In the genomic region with DNA sequence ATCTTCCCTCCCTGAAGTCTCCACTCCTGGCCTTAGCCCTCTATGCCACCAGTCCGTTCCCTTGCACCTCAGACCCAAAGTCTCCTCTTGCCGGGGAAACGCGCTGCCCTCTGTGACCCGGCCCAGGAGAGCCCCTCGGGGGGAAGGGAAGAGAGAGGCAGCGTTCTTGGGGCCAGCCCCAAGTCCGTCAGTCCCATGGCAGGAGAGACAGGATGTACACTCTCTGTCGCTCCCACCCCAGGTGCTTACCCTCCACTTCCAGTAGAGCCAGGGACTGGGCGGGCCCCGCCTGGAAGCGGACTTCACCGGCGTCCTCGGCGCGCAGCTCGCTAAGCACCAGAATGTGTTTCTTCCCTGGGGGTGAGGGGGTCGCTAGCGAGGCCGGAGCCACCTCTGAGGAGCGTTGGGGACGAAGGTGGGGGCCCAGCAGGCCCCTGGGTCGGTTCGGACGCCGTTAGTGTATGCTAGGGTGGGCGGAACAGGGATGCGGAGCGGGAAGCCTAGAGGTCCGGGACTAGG, we compare ENCODE assay signal across 1 cellular context.
TF ChIP-seq lines count a peak whose summit lies in the region.

No MANE protein-coding gene starts in this region.

TF ChIP-seq in HepG2, 621 proteins besides CTCF, POLR2A, EP300 and RAD21 (continued from another document and continues in another):
- TF ChIP-seq STAT6 (CRISPR knock-in tag; IDR thresholded peaks at IDR 0.05; ENCODE audit: borderline replicate concordance): no peak
- TF ChIP-seq ZNF549 (CRISPR knock-in tag; IDR thresholded peaks at IDR 0.05): no peak
- TF ChIP-seq EZH2 (conservative IDR thresholded peaks at IDR 0.05; ENCODE audit: low read depth, low read length): no peak
- TF ChIP-seq TFDP1 (CRISPR knock-in tag; IDR thresholded peaks at IDR 0.05; ENCODE audit: borderline replicate concordance): no peak
- TF ChIP-seq PHF8 (CRISPR knock-in tag; IDR thresholded peaks at IDR 0.05): peak; percentile 11; the same call in 1 of the 2 replicates
- TF ChIP-seq ZNF20 (CRISPR knock-in tag; IDR thresholded peaks at IDR 0.05): peak; percentile 58; the same call in 1 of the 2 replicates
- TF ChIP-seq, protein P1, sequence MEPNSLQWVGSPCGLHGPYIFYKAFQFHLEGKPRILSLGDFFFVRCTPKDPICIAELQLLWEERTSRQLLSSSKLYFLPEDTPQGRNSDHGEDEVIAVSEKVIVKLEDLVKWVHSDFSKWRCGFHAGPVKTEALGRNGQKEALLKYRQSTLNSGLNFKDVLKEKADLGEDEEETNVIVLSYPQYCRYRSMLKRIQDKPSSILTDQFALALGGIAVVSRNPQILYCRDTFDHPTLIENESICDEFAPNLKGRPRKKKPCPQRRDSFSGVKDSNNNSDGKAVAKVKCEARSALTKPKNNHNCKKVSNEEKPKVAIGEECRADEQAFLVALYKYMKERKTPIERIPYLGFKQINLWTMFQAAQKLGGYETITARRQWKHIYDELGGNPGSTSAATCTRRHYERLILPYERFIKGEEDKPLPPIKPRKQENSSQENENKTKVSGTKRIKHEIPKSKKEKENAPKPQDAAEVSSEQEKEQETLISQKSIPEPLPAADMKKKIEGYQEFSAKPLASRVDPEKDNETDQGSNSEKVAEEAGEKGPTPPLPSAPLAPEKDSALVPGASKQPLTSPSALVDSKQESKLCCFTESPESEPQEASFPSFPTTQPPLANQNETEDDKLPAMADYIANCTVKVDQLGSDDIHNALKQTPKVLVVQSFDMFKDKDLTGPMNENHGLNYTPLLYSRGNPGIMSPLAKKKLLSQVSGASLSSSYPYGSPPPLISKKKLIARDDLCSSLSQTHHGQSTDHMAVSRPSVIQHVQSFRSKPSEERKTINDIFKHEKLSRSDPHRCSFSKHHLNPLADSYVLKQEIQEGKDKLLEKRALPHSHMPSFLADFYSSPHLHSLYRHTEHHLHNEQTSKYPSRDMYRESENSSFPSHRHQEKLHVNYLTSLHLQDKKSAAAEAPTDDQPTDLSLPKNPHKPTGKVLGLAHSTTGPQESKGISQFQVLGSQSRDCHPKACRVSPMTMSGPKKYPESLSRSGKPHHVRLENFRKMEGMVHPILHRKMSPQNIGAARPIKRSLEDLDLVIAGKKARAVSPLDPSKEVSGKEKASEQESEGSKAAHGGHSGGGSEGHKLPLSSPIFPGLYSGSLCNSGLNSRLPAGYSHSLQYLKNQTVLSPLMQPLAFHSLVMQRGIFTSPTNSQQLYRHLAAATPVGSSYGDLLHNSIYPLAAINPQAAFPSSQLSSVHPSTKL (CRISPR knock-in tag; IDR thresholded peaks at IDR 0.05): 0 out of 2 replicates have a peak, but pooled peaks have one; percentile 3
- TF ChIP-seq EHMT2 (IDR thresholded peaks at IDR 0.05; ENCODE audit: borderline replicate concordance, low read depth, low read length): no peak
- TF ChIP-seq RARG (CRISPR knock-in tag; IDR thresholded peaks at IDR 0.05; ENCODE audit: low read depth): no peak
- TF ChIP-seq PAXIP1 (CRISPR knock-in tag; conservative IDR thresholded peaks at IDR 0.05): 0 out of 2 replicates have a peak, but pooled peaks have one; percentile 8
- TF ChIP-seq HNF4A (CRISPR knock-in tag; IDR thresholded peaks at IDR 0.05): no peak
- TF ChIP-seq NFATC3 (CRISPR knock-in tag; IDR thresholded peaks at IDR 0.05): peak; percentile 86; the same call in 1 of the 2 replicates
- no peak for TF ChIP-seq ZNF10 (CRISPR knock-in tag; IDR thresholded peaks at IDR 0.05; ENCODE audit: borderline replicate concordance, low read depth)
- TF ChIP-seq ZNF143 (CRISPR knock-in tag; IDR thresholded peaks at IDR 0.05): no peak; the same call in 1 of the 2 replicates
- TF ChIP-seq ZNF142 (CRISPR knock-in tag; IDR thresholded peaks at IDR 0.05): 0 out of 2 replicates have a peak, but pooled peaks have one; percentile 60
- TF ChIP-seq ZBTB7B (CRISPR knock-in tag; IDR thresholded peaks at IDR 0.05): 0 out of 2 replicates have a peak, but pooled peaks have one; percentile 7
- TF ChIP-seq ZFY (CRISPR knock-in tag; IDR thresholded peaks at IDR 0.05): 0 out of 2 replicates have a peak, but pooled peaks have one; percentile 1
- 0 out of 2 replicates have a peak, but pooled peaks have one; percentile 66 for TF ChIP-seq ZC3H13 (CRISPR knock-in tag; IDR thresholded peaks at IDR 0.05)
- TF ChIP-seq NFKB2 (CRISPR knock-in tag; IDR thresholded peaks at IDR 0.05; ENCODE audit: borderline replicate concordance): no peak
- peak; percentile 19; the same call in 1 of the 2 replicates for TF ChIP-seq ESRRA (CRISPR knock-in tag; IDR thresholded peaks at IDR 0.05; ENCODE audit: low read depth)
- TF ChIP-seq, protein P2, sequence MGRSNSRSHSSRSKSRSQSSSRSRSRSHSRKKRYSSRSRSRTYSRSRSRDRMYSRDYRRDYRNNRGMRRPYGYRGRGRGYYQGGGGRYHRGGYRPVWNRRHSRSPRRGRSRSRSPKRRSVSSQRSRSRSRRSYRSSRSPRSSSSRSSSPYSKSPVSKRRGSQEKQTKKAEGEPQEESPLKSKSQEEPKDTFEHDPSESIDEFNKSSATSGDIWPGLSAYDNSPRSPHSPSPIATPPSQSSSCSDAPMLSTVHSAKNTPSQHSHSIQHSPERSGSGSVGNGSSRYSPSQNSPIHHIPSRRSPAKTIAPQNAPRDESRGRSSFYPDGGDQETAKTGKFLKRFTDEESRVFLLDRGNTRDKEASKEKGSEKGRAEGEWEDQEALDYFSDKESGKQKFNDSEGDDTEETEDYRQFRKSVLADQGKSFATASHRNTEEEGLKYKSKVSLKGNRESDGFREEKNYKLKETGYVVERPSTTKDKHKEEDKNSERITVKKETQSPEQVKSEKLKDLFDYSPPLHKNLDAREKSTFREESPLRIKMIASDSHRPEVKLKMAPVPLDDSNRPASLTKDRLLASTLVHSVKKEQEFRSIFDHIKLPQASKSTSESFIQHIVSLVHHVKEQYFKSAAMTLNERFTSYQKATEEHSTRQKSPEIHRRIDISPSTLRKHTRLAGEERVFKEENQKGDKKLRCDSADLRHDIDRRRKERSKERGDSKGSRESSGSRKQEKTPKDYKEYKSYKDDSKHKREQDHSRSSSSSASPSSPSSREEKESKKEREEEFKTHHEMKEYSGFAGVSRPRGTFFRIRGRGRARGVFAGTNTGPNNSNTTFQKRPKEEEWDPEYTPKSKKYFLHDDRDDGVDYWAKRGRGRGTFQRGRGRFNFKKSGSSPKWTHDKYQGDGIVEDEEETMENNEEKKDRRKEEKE (IDR thresholded peaks at IDR 0.05): no peak
- no peak for TF ChIP-seq FOXA1 (IDR thresholded peaks at IDR 0.05)
- TF ChIP-seq FOXA1 (CRISPR knock-in tag; IDR thresholded peaks at IDR 0.05): no peak
- no peak for TF ChIP-seq TSC22D2 (CRISPR knock-in tag; IDR thresholded peaks at IDR 0.05; ENCODE audit: borderline replicate concordance)
- TF ChIP-seq ZFP41 (CRISPR knock-in tag; IDR thresholded peaks at IDR 0.05; ENCODE audit: borderline replicate concordance): no peak
- TF ChIP-seq, protein P3, sequence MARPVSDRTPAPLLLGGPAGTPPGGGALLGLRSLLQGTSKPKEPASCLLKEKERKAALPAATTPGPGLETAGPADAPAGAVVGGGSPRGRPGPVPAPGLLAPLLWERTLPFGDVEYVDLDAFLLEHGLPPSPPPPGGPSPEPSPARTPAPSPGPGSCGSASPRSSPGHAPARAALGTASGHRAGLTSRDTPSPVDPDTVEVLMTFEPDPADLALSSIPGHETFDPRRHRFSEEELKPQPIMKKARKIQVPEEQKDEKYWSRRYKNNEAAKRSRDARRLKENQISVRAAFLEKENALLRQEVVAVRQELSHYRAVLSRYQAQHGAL (CRISPR knock-in tag; IDR thresholded peaks at IDR 0.05; ENCODE audit: not compliant biosample characterization): no peak
- no peak for TF ChIP-seq ZNF878 (CRISPR knock-in tag; IDR thresholded peaks at IDR 0.05)
- TF ChIP-seq, protein P4, sequence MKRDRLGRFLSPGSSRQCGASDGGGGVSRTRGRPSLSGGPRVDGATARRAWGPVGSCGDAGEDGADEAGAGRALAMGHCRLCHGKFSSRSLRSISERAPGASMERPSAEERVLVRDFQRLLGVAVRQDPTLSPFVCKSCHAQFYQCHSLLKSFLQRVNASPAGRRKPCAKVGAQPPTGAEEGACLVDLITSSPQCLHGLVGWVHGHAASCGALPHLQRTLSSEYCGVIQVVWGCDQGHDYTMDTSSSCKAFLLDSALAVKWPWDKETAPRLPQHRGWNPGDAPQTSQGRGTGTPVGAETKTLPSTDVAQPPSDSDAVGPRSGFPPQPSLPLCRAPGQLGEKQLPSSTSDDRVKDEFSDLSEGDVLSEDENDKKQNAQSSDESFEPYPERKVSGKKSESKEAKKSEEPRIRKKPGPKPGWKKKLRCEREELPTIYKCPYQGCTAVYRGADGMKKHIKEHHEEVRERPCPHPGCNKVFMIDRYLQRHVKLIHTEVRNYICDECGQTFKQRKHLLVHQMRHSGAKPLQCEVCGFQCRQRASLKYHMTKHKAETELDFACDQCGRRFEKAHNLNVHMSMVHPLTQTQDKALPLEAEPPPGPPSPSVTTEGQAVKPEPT (CRISPR knock-in tag; IDR thresholded peaks at IDR 0.05; ENCODE audit: low read depth): peak; percentile 59; the same call in 1 of the 2 replicates
- TF ChIP-seq PITX1 (CRISPR knock-in tag; IDR thresholded peaks at IDR 0.05): peak; percentile 42
